8 cellular contexts compared by ENCODE assay signal in the genomic region with DNA sequence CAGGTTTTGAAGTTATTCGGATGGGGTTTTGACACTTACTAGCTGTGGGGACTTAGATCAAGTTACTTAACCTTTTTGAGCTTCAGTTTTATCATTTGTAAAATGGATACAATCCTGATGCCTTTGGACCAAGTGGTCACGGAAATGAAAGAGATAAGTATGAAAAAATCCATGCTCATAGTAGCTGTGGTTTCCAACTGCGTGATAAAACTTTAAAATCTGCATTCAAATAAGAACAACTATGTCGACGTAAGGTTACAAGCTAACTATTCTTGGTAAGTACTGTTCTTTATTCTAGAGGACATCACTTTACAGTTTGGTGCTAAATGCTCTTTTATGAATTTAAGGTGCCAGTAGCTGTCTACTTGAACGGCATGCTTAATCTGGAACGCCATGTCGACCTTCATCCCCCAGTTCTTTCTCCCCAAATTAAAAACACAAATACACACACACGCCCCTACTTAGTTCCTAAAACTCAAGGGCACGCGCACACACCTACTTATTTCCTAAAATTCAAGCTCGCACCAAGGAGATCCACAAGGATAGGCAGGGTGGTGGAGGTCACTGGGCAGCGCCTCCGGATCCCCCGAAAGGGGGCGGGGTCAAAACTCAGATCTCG. TPM values are rescaled to one million over a fixed set of nuclear protein-coding genes. Genes with fewer than 3 reads are reported as not detected.
DNase-seq lines count a peak whose midpoint lies in the region; ATAC-seq and TF ChIP-seq lines count a peak whose summit lies in the region.

No MANE protein-coding gene starts in this region.

- no peaks in the 10 kb centered on the region for H3K27me3 Mint-ChIP-seq in CD4-positive, alpha-beta T cell
- no peaks in the 10 kb centered on the region for H3K27me3 Mint-ChIP-seq in endodermal cell (ENCODE audit: insufficient read depth)

- H3K79me2 ChIP-seq in OCI-LY3 (ENCODE audit: low read length), result peaks cover 74% of the 10 kb centered on the region

- CTCF ChIA-PET in CD4-positive, alpha-beta T cell (lab: Charles Lee), result interaction anchor here (1.0 to 2.4 kb wide), 8 partner anchors 10 to 158 kb away, joined by 3 to 9 read pairs (median 4); no protein-coding TSS in a partner anchor

- intact Hi-C loops in CD4-positive, alpha-beta T cell (cut with DNase I, micrococcal nuclease), result loop anchor here (1.0 to 10.0 kb wide), 7 partner anchors 18 to 646 kb away; partner anchors contain the start of genes CAP1 (in 1 of the 2), CITED4 (in 1 of the 2), RIMS3 (in 1 of the 2) and SMAP2 (in 1 of the 2)

- H3K4me3 Mint-ChIP-seq in CD4-positive, alpha-beta T cell, result peak overlapping the region; percentile 91
- H3K4me3 Mint-ChIP-seq in endodermal cell, result peak overlapping the region; percentile 80

- H3K27ac ChIP-seq in CD4-positive, alpha-beta T cell (ENCODE audit: low read depth, low read length), result peak overlapping the region; percentile 98
- peak overlapping the region; percentile 97 for H3K27ac ChIP-seq in OCI-LY3 (ENCODE audit: low read length)
- H3K27ac ChIP-seq in endodermal cell (ENCODE audit: low read depth, low read length), result no peak overlapping the region

- no peak for TF ChIP-seq CTCF in CD4-positive, alpha-beta T cell (IDR thresholded peaks at IDR 0.05)
- no peak for TF ChIP-seq CTCF in OCI-LY3 (IDR thresholded peaks at IDR 0.05; ENCODE audit: low read depth, low read length)
- TF ChIP-seq CTCF in endodermal cell (conservative IDR thresholded peaks at IDR 0.05), result no peak

- peaks cover 65% of the 10 kb centered on the region for H3K4me1 Mint-ChIP-seq in CD4-positive, alpha-beta T cell (ENCODE audit: low read depth)
- peaks cover 24% of the 10 kb centered on the region for H3K4me1 Mint-ChIP-seq in endodermal cell

- H3K9me3 Mint-ChIP-seq in CD4-positive, alpha-beta T cell, result no peaks in the 10 kb centered on the region
- H3K9me3 Mint-ChIP-seq in endodermal cell, result no peaks in the 10 kb centered on the region

- H3K27me3 ChIP-seq in CD4-positive, alpha-beta T cell (ENCODE audit: control insufficient read depth, insufficient read depth, low read length), result no peaks in the 10 kb centered on the region
- H3K27me3 ChIP-seq in OCI-LY3 (ENCODE audit: low read depth, low read length) (no peaks in the 10 kb centered on the region), endodermal cell (ENCODE audit: control insufficient read depth, insufficient read depth, low read length, poor library complexity, severe bottlenecking) (no peaks in the 10 kb centered on the region), neuron (ENCODE audit: insufficient read depth, low read length) (no peaks in the 10 kb centered on the region)

- peak overlapping the region; percentile 98 for H3K4me2 ChIP-seq in OCI-LY3 (ENCODE audit: low read length)

- H3K9ac ChIP-seq in OCI-LY3 (ENCODE audit: low read length) (peak overlapping the region; percentile 100), endodermal cell (ENCODE audit: extremely low read depth, low read length, poor library complexity, severe bottlenecking) (peak overlapping the region; percentile 98)

- no peaks in the 10 kb centered on the region for H3K9me3 ChIP-seq in CD4-positive, alpha-beta T cell (ENCODE audit: control insufficient read depth, low read length)
- H3K9me3 ChIP-seq in OCI-LY3 (ENCODE audit: insufficient read depth, low read length) (no peaks in the 10 kb centered on the region), endodermal cell (ENCODE audit: control insufficient read depth, low read length) (no peaks in the 10 kb centered on the region), neuron (ENCODE audit: low read length) (no peaks in the 10 kb centered on the region)

- peak; percentile 1 for ATAC-seq in CD4-positive, alpha-beta T cell (ENCODE audit: poor library complexity)
- ATAC-seq in HG02885 (IDR thresholded peaks at IDR 0.05; ENCODE audit: poor library complexity, unreplicated experiment), result no peak
- ATAC-seq in HG03196 (IDR thresholded peaks at IDR 0.05; ENCODE audit: unreplicated experiment), result no peak

- no peak for DNase-seq in CD4-positive, alpha-beta T cell
- DNase-seq in endodermal cell (no peak), NCI-H2107 treated with DMSO at 0.1 percent for 48 hours (lab: John Stamatoyannopoulos, UW; ENCODE audit: unreplicated experiment) (no peak)
- DNase-seq in activated CD4-positive, alpha-beta T cell treated with anti-CD3 and anti-CD28 coated beads for 48 hours, result no peak

- H2AFZ ChIP-seq in OCI-LY3 (ENCODE audit: low read depth, low read length), result peak overlapping the region; percentile 41; the same call in 1 of the 2 replicates
- H2AFZ ChIP-seq in neuron (ENCODE audit: low read depth, low read length), result no peak overlapping the region

- peaks cover 37% of the 10 kb centered on the region for H3K4me1 ChIP-seq in OCI-LY3 (ENCODE audit: low read length)
- no peaks in the 10 kb centered on the region for H3K4me1 ChIP-seq in endodermal cell (ENCODE audit: control insufficient read depth, insufficient read depth, low read length)
- peaks cover 17% of the 10 kb centered on the region for H3K4me1 ChIP-seq in neuron (ENCODE audit: insufficient read depth, low read length)

- 8 to 10% methylated on average over 9 to 17 of the region's 17 CpGs for WGBS in endodermal cell (ENCODE audit: insufficient coverage in 1 of 2, insufficient read length in 1 of 2), 2 experiments

- H3K4me3 ChIP-seq in OCI-LY3 (ENCODE audit: low read length), result peak overlapping the region; percentile 96
- H3K4me3 ChIP-seq in endodermal cell (ENCODE audit: low read length), result peak overlapping the region; percentile 97
- peak overlapping the region; percentile 89 for H3K4me3 ChIP-seq in neuron (ENCODE audit: low read length)

- peak overlapping the region; percentile 92 for H3K27ac Mint-ChIP-seq in CD4-positive, alpha-beta T cell
- H3K27ac Mint-ChIP-seq in endodermal cell, result peak overlapping the region; percentile 100

- peaks cover 15% of the 10 kb centered on the region for H3K36me3 ChIP-seq in OCI-LY3 (replicated peaks; ENCODE audit: low read depth, low read length)
- peaks cover 14% of the 10 kb centered on the region for H3K36me3 ChIP-seq in endodermal cell (ENCODE audit: control insufficient read depth, insufficient read depth, low read length)
- H3K36me3 ChIP-seq in neuron (ENCODE audit: insufficient read depth, low read length), result peaks cover 10% of the 10 kb centered on the region

- peaks cover 37% of the 10 kb centered on the region for H3K36me3 Mint-ChIP-seq in CD4-positive, alpha-beta T cell (ENCODE audit: low read depth)
- peaks cover 16% of the 10 kb centered on the region for H3K36me3 Mint-ChIP-seq in endodermal cell (ENCODE audit: low read depth)

- POLR2A ChIA-PET in CD4-positive, alpha-beta T cell (lab: Charles Lee), result interaction anchor here (0.6 to 8.4 kb wide), 41 partner anchors 8 to 1992 kb away, joined by 3 to 174 read pairs (median 6); partner anchors contain the start of genes CITED4, CTPS1, EXO5 and PPIE

- peaks cover 19% of the 10 kb centered on the region for H4K20me1 ChIP-seq in OCI-LY3 (ENCODE audit: insufficient read depth, low read length)

RNA-seq across cellular contexts. Expression of gene NFYC, which starts 0.5 kb away (rescaled TPM):
- total RNA-seq in CD4-positive, alpha-beta T cell, result 10 to 100 TPM; 28.6 to 35.2 TPM
- total RNA-seq in endodermal cell, result 10 to 100 TPM; 43.6 to 59.0 TPM
- polyA plus RNA-seq in endodermal cell (2013, experiment 1 of 2), result 55.3 TPM
- 47.4 TPM for polyA plus RNA-seq in endodermal cell (2013, experiment 2 of 2)

RNA-seq across cellular contexts. Expression of gene RIMS3, which starts 25.5 kb away (rescaled TPM):
- total RNA-seq in CD4-positive, alpha-beta T cell, result 1 to 10 TPM in 1 of 2 experiments, under 1 TPM in 1; 0.99 to 1.1 TPM
- 10 to 100 TPM in 1 of 2 donors, 1 to 10 TPM in 1; 8.0 to 12.0 TPM for total RNA-seq in endodermal cell
- 27.7 TPM for polyA plus RNA-seq in endodermal cell (2013, experiment 1 of 2)
- 24.1 TPM for polyA plus RNA-seq in endodermal cell (2013, experiment 2 of 2)

Comparison
In these comparisons a context has a peak if more than half of its experiments do, and no peak if none do; other contexts are left out.
1. RNA of gene RIMS3, which starts 25.5 kb away (total RNA-seq): 8.0 to 12.0 TPM in endodermal cell; 0.99 to 1.1 TPM in CD4-positive, alpha-beta T cell; every median in the first group is over 4 times any median in the second.
2. Peak in every context shown above with its lines, with median percentiles within 50 percentile points of each other: H3K4me3 ChIP-seq.